Comparison of ENCODE assay signal across 1 cellular context in genomic region chr11:45179686-45180085, GRCh38.
TF ChIP-seq lines count a peak whose summit lies in the region.

No MANE protein-coding gene starts in this region.

TF ChIP-seq in H1, 55 proteins besides CTCF, POLR2A, EP300 and RAD21 (continued from another document):
- no peak for TF ChIP-seq CHD7 (IDR thresholded peaks at IDR 0.05; ENCODE audit: insufficient replicate concordance, low read length)
- no peak for TF ChIP-seq POU5F1 (IDR thresholded peaks at IDR 0.05; ENCODE audit: low read depth, low read length)
- TF ChIP-seq BCL11A (IDR thresholded peaks at IDR 0.05; ENCODE audit: low read depth in 2 of 2, low read length in 2 of 2), result no peak
- no peak for TF ChIP-seq CHD1 (IDR thresholded peaks at IDR 0.05; ENCODE audit: low read depth, low read length)
- TF ChIP-seq ASH2L (IDR thresholded peaks at IDR 0.05; ENCODE audit: low read length), result no peak
- TF ChIP-seq HDAC6 (IDR thresholded peaks at IDR 0.05; ENCODE audit: low read depth, low read length), result no peak
- TF ChIP-seq BACH1 (IDR thresholded peaks at IDR 0.05; ENCODE audit: low read length), result no peak
- no peak for TF ChIP-seq EZH2 (IDR thresholded peaks at IDR 0.05; ENCODE audit: low read depth, low read length, severe bottlenecking)
